In genomic region chr1:13706058-13706457, GRCh38 we compare ENCODE assay signal across 17 cellular contexts. TPM values are rescaled to one million over a fixed set of nuclear protein-coding genes. Genes with fewer than 3 reads are reported as not detected.
A peak's percentile ranks its signal among the peaks of the same experiment; 100 is the strongest.
DNase-seq lines count a peak whose midpoint lies in the region; ATAC-seq and TF ChIP-seq lines count a peak whose summit lies in the region.
"Had no signal": no experiment of that assay in that cellular context is flagged by ENCODE, and none has a peak within 500 bp of the region (broad histone marks: within the 10 kb centered on the region; RNA-seq: fewer than 3 reads in every experiment).

No MANE protein-coding gene starts in this region.

- peaks cover 88% of the 10 kb centered on the region for H3K4me1 Mint-ChIP-seq in activated naive CD4-positive, alpha-beta T cell treated with anti-CD3 and anti-CD28 coated beads, Interleukin-2, amount 50 U/mL, for 24 hours
- H3K4me1 Mint-ChIP-seq in activated naive CD4-positive, alpha-beta T cell treated with anti-CD3 and anti-CD28 coated beads for 36 hours (ENCODE audit: low read depth) = peaks cover 66% of the 10 kb centered on the region
- H3K4me1 Mint-ChIP-seq in stimulated activated naive B cell treated with anti-CD40 and anti-IgM and Interleukin-4, amounts not matched to agents 10 μg/mL and 1 μg/mL and 100 μg/mL, for 72 hours = peaks cover 37 to 77% of the 10 kb centered on the region in 2 donors
- peaks cover 21 to 33% of the 10 kb centered on the region in 2 donors for H3K4me1 Mint-ChIP-seq in immature natural killer cell

- H3K27ac ChIP-seq in OCI-LY1 (ENCODE audit: low read depth, low read length, poor library complexity, severe bottlenecking) = no peak overlapping the region
- H3K27ac ChIP-seq: VCaP had no signal

- peak overlapping the region; percentile 69 for H3K27ac Mint-ChIP-seq in activated naive CD4-positive, alpha-beta T cell treated with anti-CD3 and anti-CD28 coated beads, Interleukin-2, amount 50 U/mL, for 24 hours
- no peak overlapping the region for H3K27ac Mint-ChIP-seq in activated naive CD4-positive, alpha-beta T cell treated with anti-CD3 and anti-CD28 coated beads for 36 hours
- peak overlapping the region; percentile 90 for H3K27ac Mint-ChIP-seq in stimulated activated naive B cell treated with anti-CD40 and anti-IgM and Interleukin-4, amounts not matched to agents 10 μg/mL and 1 μg/mL and 100 μg/mL, for 72 hours
- H3K27ac Mint-ChIP-seq in immature natural killer cell = peak overlapping the region in 1 of 6 donors; percentile 64
- H3K27ac Mint-ChIP-seq: H9 had no signal

- H2AFZ ChIP-seq in OCI-LY1 (ENCODE audit: low read length) = no peak overlapping the region

- TF ChIP-seq CTCF in OCI-LY1 (IDR thresholded peaks at IDR 0.05; ENCODE audit: low read length) = no peak
- no peak for TF ChIP-seq CTCF in epithelial cell of esophagus (IDR thresholded peaks at IDR 0.05; ENCODE audit: insufficient read depth, low read depth, low read length, missing control alignments)

- CTCF ChIA-PET in activated naive CD4-positive, alpha-beta T cell treated with anti-CD3 and anti-CD28 coated beads for 36 hours (lab: Charles Lee) = interaction anchor here (1.2 to 1.6 kb wide), 2 partner anchors 9 to 20 kb away, joined by 4 to 10 read pairs; no protein-coding TSS in a partner anchor

- H3K9ac ChIP-seq in OCI-LY1 (ENCODE audit: low read length) = no peak overlapping the region

- H3K79me2 ChIP-seq in OCI-LY1 (ENCODE audit: insufficient read depth, low read length) = peaks cover 81% of the 10 kb centered on the region

- no peaks in the 10 kb centered on the region for H3K9me3 Mint-ChIP-seq in activated naive CD4-positive, alpha-beta T cell treated with anti-CD3 and anti-CD28 coated beads, Interleukin-2, amount 50 U/mL, for 24 hours
- no peaks in the 10 kb centered on the region for H3K9me3 Mint-ChIP-seq in activated naive CD4-positive, alpha-beta T cell treated with anti-CD3 and anti-CD28 coated beads for 36 hours
- H3K9me3 Mint-ChIP-seq in stimulated activated naive B cell treated with anti-CD40 and anti-IgM and Interleukin-4, amounts not matched to agents 10 μg/mL and 1 μg/mL and 100 μg/mL, for 72 hours = peaks cover 4 to 5% of the 10 kb centered on the region in 2 donors
- H3K9me3 Mint-ChIP-seq in immature natural killer cell = peaks cover 0 to 2% (median 0%) of the 10 kb centered on the region in 6 donors
- H3K9me3 Mint-ChIP-seq: H9 had no signal

- ATAC-seq in stimulated activated naive B cell treated with anti-CD40 and anti-IgM and Interleukin-4, amounts not matched to agents 10 μg/mL and 1 μg/mL and 100 μg/mL, for 72 hours (replicated peaks) = no peak
- ATAC-seq in GM18873 (IDR thresholded peaks at IDR 0.05; ENCODE audit: low FRiP score, unreplicated experiment) = no peak

- H3K9me3 ChIP-seq in OCI-LY1 (ENCODE audit: low read length) = no peaks in the 10 kb centered on the region

- no peaks in the 10 kb centered on the region for H3K27me3 ChIP-seq in OCI-LY1 (ENCODE audit: insufficient read depth, low read length)

- H3K36me3 ChIP-seq in OCI-LY1 (ENCODE audit: insufficient read depth, low read length) = peaks cover 9% of the 10 kb centered on the region; the same call in 1 of the 2 replicates

- 0 out of 2 replicates have a peak overlapping the region, but pooled peaks have one; percentile 3 for H3K4me2 ChIP-seq in OCI-LY1 (ENCODE audit: low read length)

- no peaks in the 10 kb centered on the region for H4K20me1 ChIP-seq in OCI-LY1 (ENCODE audit: insufficient read depth, low read length)

- intact Hi-C loops in activated naive CD4-positive, alpha-beta T cell treated with anti-CD3 and anti-CD28 coated beads for 36 hours (cut with micrococcal nuclease) = loop anchor here (10.0 kb wide), 1 partner anchor 1531 kb away; no protein-coding TSS in a partner anchor

- H3K27me3 Mint-ChIP-seq in activated naive CD4-positive, alpha-beta T cell treated with anti-CD3 and anti-CD28 coated beads, Interleukin-2, amount 50 U/mL, for 24 hours = no peaks in the 10 kb centered on the region
- H3K27me3 Mint-ChIP-seq in activated naive CD4-positive, alpha-beta T cell treated with anti-CD3 and anti-CD28 coated beads for 36 hours (ENCODE audit: low read depth) = no peaks in the 10 kb centered on the region
- H3K27me3 Mint-ChIP-seq in stimulated activated naive B cell treated with anti-CD40 and anti-IgM and Interleukin-4, amounts not matched to agents 10 μg/mL and 1 μg/mL and 100 μg/mL, for 72 hours = no peaks in the 10 kb centered on the region
- peaks cover 0 to 3% (median 3%) of the 10 kb centered on the region in 3 donors for H3K27me3 Mint-ChIP-seq in immature natural killer cell (ENCODE audit: low read depth in 3 of 3)

- H3K4me3 ChIP-seq in OCI-LY1 (ENCODE audit: low read depth, low read length, poor library complexity, severe bottlenecking) = no peak overlapping the region
- no peak overlapping the region for H3K4me3 ChIP-seq in epithelial cell of esophagus (ENCODE audit: low read length)

- peak overlapping the region; percentile 43 for H3K4me3 Mint-ChIP-seq in activated naive CD4-positive, alpha-beta T cell treated with anti-CD3 and anti-CD28 coated beads, Interleukin-2, amount 50 U/mL, for 24 hours
- no peak overlapping the region for H3K4me3 Mint-ChIP-seq in activated naive CD4-positive, alpha-beta T cell treated with anti-CD3 and anti-CD28 coated beads for 36 hours
- peak overlapping the region; percentile 3 to 47 for H3K4me3 Mint-ChIP-seq in stimulated activated naive B cell treated with anti-CD40 and anti-IgM and Interleukin-4, amounts not matched to agents 10 μg/mL and 1 μg/mL and 100 μg/mL, for 72 hours
- H3K4me3 Mint-ChIP-seq in immature natural killer cell = no peak overlapping the region
- H3K4me3 Mint-ChIP-seq: H9 had no signal

- no peaks in the 10 kb centered on the region for H3K9me2 ChIP-seq in OCI-LY1 (ENCODE audit: low read depth, low read length)

- DNase-seq in activated naive CD4-positive, alpha-beta T cell treated with anti-CD3 and anti-CD28 coated beads for 36 hours = no peak
- DNase-seq in epithelial cell of esophagus (ENCODE audit: low read depth) (peak; percentile 36), activated T-cell treated with anti-CD3 and anti-CD28 coated beads for 4 hours (no peak), immature natural killer cell (no peak)
- no peak for DNase-seq in stimulated activated naive B cell treated with anti-CD40 and anti-IgM and Interleukin-4, amounts not matched to agents 10 μg/mL and 1 μg/mL and 100 μg/mL, for 72 hours
- DNase-seq: activated gamma-delta T cell, Calu3, erythroblast, H9, mesenchymal stem cell, NCI-H1048, NCI-H2081, retina had no signal

- 0 out of 2 replicates have a peak, but pooled peaks cover 4% of the 10 kb centered on the region for H3F3A ChIP-seq in OCI-LY1 (ENCODE audit: insufficient read depth, low read length)

- H3K4me1 ChIP-seq in OCI-LY1 (ENCODE audit: insufficient read depth, low read length, severe bottlenecking) = peaks cover 98% of the 10 kb centered on the region

- peaks cover 8% of the 10 kb centered on the region for H3K36me3 Mint-ChIP-seq in activated naive CD4-positive, alpha-beta T cell treated with anti-CD3 and anti-CD28 coated beads, Interleukin-2, amount 50 U/mL, for 24 hours
- peaks cover 8% of the 10 kb centered on the region for H3K36me3 Mint-ChIP-seq in activated naive CD4-positive, alpha-beta T cell treated with anti-CD3 and anti-CD28 coated beads for 36 hours (ENCODE audit: low read depth)
- peaks cover 19 to 31% of the 10 kb centered on the region in 2 donors for H3K36me3 Mint-ChIP-seq in stimulated activated naive B cell treated with anti-CD40 and anti-IgM and Interleukin-4, amounts not matched to agents 10 μg/mL and 1 μg/mL and 100 μg/mL, for 72 hours
- peaks cover 0 to 5% (median 4%) of the 10 kb centered on the region in 3 donors for H3K36me3 Mint-ChIP-seq in immature natural killer cell

RNA-seq across cellular contexts. Expression of gene PRDM2, which starts 6.1 kb away (rescaled TPM):
- total RNA-seq in activated naive CD4-positive, alpha-beta T cell treated with anti-CD3 and anti-CD28 coated beads for 36 hours = 10 to 100 TPM; 33.8 to 37.3 TPM
- 10 to 100 TPM in 2 of 3 donors, 1 to 10 TPM in 1; 9.6 to 34.1 (median 10.8) TPM for polyA plus RNA-seq in immature natural killer cell

Comparison
In these comparisons a context has a peak if more than half of its experiments do, and no peak if none do; other contexts are left out.
1. H3K4me3 Mint-ChIP-seq: peak in activated naive CD4-positive, alpha-beta T cell treated with anti-CD3 and anti-CD28 coated beads, Interleukin-2, amount 50 U/mL, for 24 hours (single experiment) and stimulated activated naive B cell treated with anti-CD40 and anti-IgM and Interleukin-4, amounts not matched to agents 10 μg/mL and 1 μg/mL and 100 μg/mL, for 72 hours (2 of 2); none in activated naive CD4-positive, alpha-beta T cell treated with anti-CD3 and anti-CD28 coated beads for 36 hours (single experiment) and immature natural killer cell (0 of 5).